In genomic region chr2:230713331-230714121, GRCh38 we compare ENCODE assay signal across 8 cellular contexts. TPM values are rescaled to one million over a fixed set of nuclear protein-coding genes. Genes with fewer than 3 reads are reported as not detected.
DNase-seq lines count a peak whose midpoint lies in the region; ATAC-seq and TF ChIP-seq lines count a peak whose summit lies in the region.

No MANE protein-coding gene starts in this region.

- peak in 1 of 2 donors; percentile 6 for TF ChIP-seq POLR2A in adrenal gland (IDR thresholded peaks at IDR 0.05)

- H3K4me1 ChIP-seq in adrenal gland (replicated peaks in 1 of 2) (peaks cover 9 to 34% of the 10 kb centered on the region in 2 donors), right cardiac atrium (ENCODE audit: control insufficient read depth, insufficient read depth, low read length) (peaks cover 13% of the 10 kb centered on the region), rectal smooth muscle tissue (ENCODE audit: control insufficient read depth, insufficient read depth, low read length) (peaks cover 22% of the 10 kb centered on the region)

- H3K9me3 ChIP-seq in adrenal gland (replicated peaks in 1 of 3) (no peaks in the 10 kb centered on the region), right cardiac atrium (ENCODE audit: control insufficient read depth, low read length) (no peaks in the 10 kb centered on the region)

- H3K9ac ChIP-seq in rectal smooth muscle tissue (ENCODE audit: low read length): peak overlapping the region; percentile 34

- H3K36me3 ChIP-seq in adrenal gland (replicated peaks in 1 of 2): no peaks in the 10 kb centered on the region
- peaks cover 2% of the 10 kb centered on the region for H3K36me3 ChIP-seq in rectal smooth muscle tissue (ENCODE audit: control insufficient read depth, insufficient read depth, low read length)

- H3K27ac ChIP-seq in adrenal gland (peak overlapping the region; percentile 71 to 98 (median 94)), right cardiac atrium (ENCODE audit: low read length) (peak overlapping the region; percentile 90), rectal smooth muscle tissue (ENCODE audit: low read depth, low read length) (peak overlapping the region; percentile 91)

- no peaks in the 10 kb centered on the region for H3K27me3 ChIP-seq in adrenal gland
- H3K27me3 ChIP-seq in right cardiac atrium (ENCODE audit: control insufficient read depth, insufficient read depth): no peaks in the 10 kb centered on the region
- no peaks in the 10 kb centered on the region for H3K27me3 ChIP-seq in rectal smooth muscle tissue (ENCODE audit: control insufficient read depth, insufficient read depth, low read length)

- ATAC-seq in GM18907 (IDR thresholded peaks at IDR 0.05; ENCODE audit: unreplicated experiment) (peak; percentile 20), HG03280 (IDR thresholded peaks at IDR 0.05; ENCODE audit: unreplicated experiment) (peak; percentile 16), right cardiac atrium (peak; percentile 43 to 48)

- no peak for TF ChIP-seq CTCF in adrenal gland (IDR thresholded peaks at IDR 0.05)

- 0 to 1% (median 1%) methylated on average over 31 to 62 of the region's 62 CpGs for WGBS in adrenal gland, 4 donors
- WGBS in right cardiac atrium: under 1% methylated on average over 62 of the region's 62 CpGs

- peak; percentile 21 for DNase-seq in A172 (ENCODE audit: low spot score)
- peak; percentile 19 to 65 for DNase-seq in SW 1271 (lab: John Stamatoyannopoulos, UW)
- DNase-seq in adrenal gland: peak; percentile 39 to 65 (median 46)
- DNase-seq in right cardiac atrium: peak; percentile 34 to 79 (median 75)
- no peak for DNase-seq in NCI-H1048 (lab: John Stamatoyannopoulos, UW)

- intact Hi-C loops in adrenal gland (cut with DNase I): loop anchor here (2.0 to 10.0 kb wide), 2 partner anchors 81 to 85 kb away; no protein-coding TSS in a partner anchor
- intact Hi-C loops in right cardiac atrium (cut with DNase I): loop anchor here (5.0 to 10.0 kb wide), 2 partner anchors 81 to 84 kb away; no protein-coding TSS in a partner anchor

- H3K4me3 ChIP-seq in adrenal gland (peak overlapping the region; percentile 37 to 94 (median 73)), right cardiac atrium (ENCODE audit: low read length) (peak overlapping the region; percentile 100), rectal smooth muscle tissue (ENCODE audit: low read length) (peak overlapping the region; percentile 95)

RNA-seq across cellular contexts. Expression of gene CAB39, which starts 0.9 kb away (rescaled TPM):
- 49.8 and 51.9 TPM in 2 replicates for total RNA-seq in A172 (2014; rRNA removed; shearing (Covaris generic))
- 10 to 100 TPM; 47.1 to 96.1 (median 58.6) TPM for total RNA-seq in adrenal gland
- 10 to 100 TPM; 10.5 to 65.8 (median 19.5) TPM for polyA plus RNA-seq in adrenal gland
- total RNA-seq in right cardiac atrium: 10 to 100 TPM; 83.6 to 100.0 (median 89.6) TPM
- polyA plus RNA-seq in right cardiac atrium: 47.2 TPM
